ENCODE assay signal across 9 cellular contexts in genomic region chr9:137421838-137422667, GRCh38. TPM values are rescaled to one million over a fixed set of nuclear protein-coding genes. Genes with fewer than 3 reads are reported as not detected.
DNase-seq lines count a peak whose midpoint lies in the region; ATAC-seq, FAIRE-seq and TF ChIP-seq lines count a peak whose summit lies in the region.
"Had no signal": no experiment of that assay in that cellular context is flagged by ENCODE, and none has a peak within 500 bp of the region (broad histone marks: within the 10 kb centered on the region; RNA-seq: fewer than 3 reads in every experiment).

No MANE protein-coding gene starts in this region.

- dilution Hi-C loops in keratinocyte (cut with MboI; ENCODE audit: extremely low pct_ligation_motif_present, low sequenced_read_pairs) = no loop called here

- ATAC-seq in activated CD8-positive, alpha-beta memory T cell treated with anti-CD3 and anti-CD28 coated beads, Interleukin-2, amount 10 ng/mL, durations not matched to agents 7 days and 5 days = no peak
- ATAC-seq in thoracic aorta (ENCODE audit: insufficient number of reproducible peaks, low FRiP score, low read depth) (no peak), esophagus mucosa (no peak)

- H3K27ac ChIP-seq in keratinocyte (ENCODE audit: control insufficient read depth, insufficient read depth, low read length) (peak overlapping the region; percentile 66), thoracic aorta (no peak overlapping the region)

- H3K9me1 ChIP-seq in keratinocyte (ENCODE audit: control insufficient read depth, extremely low read depth, insufficient read depth, low read length) = no peaks in the 10 kb centered on the region

- peak overlapping the region; percentile 85 for H2AFZ ChIP-seq in keratinocyte (ENCODE audit: control insufficient read depth, low read length)

- peak overlapping the region; percentile 73 for H3K27ac Mint-ChIP-seq in activated CD8-positive, alpha-beta memory T cell treated with anti-CD3 and anti-CD28 coated beads, Interleukin-2, amount 10 ng/mL, durations not matched to agents 7 days and 5 days
- no peak overlapping the region for H3K27ac Mint-ChIP-seq in activated naive CD8-positive, alpha-beta T cell

- H3K4me3 ChIP-seq in keratinocyte (ENCODE audit: control insufficient read depth in 2 of 3, extremely low read depth in 1 of 3, insufficient read depth in 2 of 3, low read depth in 1 of 3, low read length in 3 of 3) (peak overlapping the region; percentile 58 to 97 (median 94)), thoracic aorta (peak overlapping the region; percentile 96)

- no peak for FAIRE-seq in keratinocyte (lab: Jason Lieb, UNC)

- no peaks in the 10 kb centered on the region for H3K9me3 Mint-ChIP-seq in activated CD8-positive, alpha-beta memory T cell treated with anti-CD3 and anti-CD28 coated beads, Interleukin-2, amount 10 ng/mL, durations not matched to agents 7 days and 5 days (ENCODE audit: low read depth)
- H3K9me3 Mint-ChIP-seq in activated naive CD8-positive, alpha-beta T cell (ENCODE audit: low read depth) = no peaks in the 10 kb centered on the region

- H3K27me3 ChIP-seq in keratinocyte (ENCODE audit: control insufficient read depth, extremely low read depth, insufficient read depth, low read length) (no peaks in the 10 kb centered on the region), thoracic aorta (replicated peaks; ENCODE audit: insufficient read depth) (no peaks in the 10 kb centered on the region)

- POLR2A ChIA-PET in HEK293T (lab: Yijun Ruan, JAX) = interaction anchor here (0.6 to 2.4 kb wide), 11 partner anchors 7 to 182 kb away, joined by 3 to 18 read pairs (median 4); partner anchors contain the start of genes ENTPD8, MRPL41, NRARP and TUBB4B

- peaks cover 11% of the 10 kb centered on the region for H3K27me3 Mint-ChIP-seq in activated CD8-positive, alpha-beta memory T cell treated with anti-CD3 and anti-CD28 coated beads, Interleukin-2, amount 10 ng/mL, durations not matched to agents 7 days and 5 days
- no peaks in the 10 kb centered on the region for H3K27me3 Mint-ChIP-seq in activated naive CD8-positive, alpha-beta T cell

- TF ChIP-seq CTCF in keratinocyte (optimal IDR thresholded peaks at IDR 0.05 in 1 of 3, IDR thresholded peaks at IDR 0.05 in 1 of 3, conservative IDR thresholded peaks at IDR 0.05 in 1 of 3; ENCODE audit: extremely low read depth in 1 of 3, insufficient read depth in 2 of 3, low read length in 3 of 3) (no peak), thoracic aorta (IDR thresholded peaks at IDR 0.05) (no peak)

- H4K20me1 ChIP-seq in keratinocyte (ENCODE audit: control insufficient read depth, extremely low read depth, insufficient read depth, low read length) = no peaks in the 10 kb centered on the region

- H3K4me3 Mint-ChIP-seq in activated CD8-positive, alpha-beta memory T cell treated with anti-CD3 and anti-CD28 coated beads, Interleukin-2, amount 10 ng/mL, durations not matched to agents 7 days and 5 days = peak overlapping the region; percentile 87
- peak overlapping the region; percentile 86 for H3K4me3 Mint-ChIP-seq in activated naive CD8-positive, alpha-beta T cell

- H3K4me1 ChIP-seq in keratinocyte (ENCODE audit: control insufficient read depth, extremely low read depth, insufficient read depth, low read length) (peaks cover 25% of the 10 kb centered on the region), thoracic aorta (ENCODE audit: control insufficient read depth in 1 of 2, low read depth in 2 of 2) (peaks cover 14 to 21% of the 10 kb centered on the region in 2 donors)

- peak overlapping the region; percentile 80 for H3K9ac ChIP-seq in keratinocyte (ENCODE audit: control insufficient read depth, extremely low read depth, insufficient read depth, low read length)

- H3K36me3 Mint-ChIP-seq in activated CD8-positive, alpha-beta memory T cell treated with anti-CD3 and anti-CD28 coated beads, Interleukin-2, amount 10 ng/mL, durations not matched to agents 7 days and 5 days = peaks cover 2% of the 10 kb centered on the region
- H3K36me3 Mint-ChIP-seq in activated naive CD8-positive, alpha-beta T cell = peaks cover 2% of the 10 kb centered on the region

- H3K4me2 ChIP-seq in keratinocyte (ENCODE audit: control insufficient read depth, extremely low read depth, insufficient read depth, low read depth, low read length) = peak overlapping the region; percentile 99

- H3K9me3 ChIP-seq in keratinocyte (ENCODE audit: control insufficient read depth, low read depth, low read length) (no peaks in the 10 kb centered on the region), thoracic aorta (no peaks in the 10 kb centered on the region)

- CTCF ChIA-PET in activated CD8-positive, alpha-beta memory T cell treated with anti-CD3 and anti-CD28 coated beads, Interleukin-2, amount 10 ng/mL, durations not matched to agents 7 days and 5 days (lab: Charles Lee) = interaction anchor here (0.8 to 4.3 kb wide), 19 partner anchors 8 to 167 kb away, joined by 3 to 59 read pairs (median 4); partner anchors contain the start of genes DPH7, NELFB and NSMF
- CTCF ChIA-PET in HEK293T (lab: Yijun Ruan, JAX) = interaction anchor here (1.1 kb wide), 1 partner anchor 10 kb away, joined by 3 read pairs; no protein-coding TSS in a partner anchor

- H3K4me1 Mint-ChIP-seq in activated CD8-positive, alpha-beta memory T cell treated with anti-CD3 and anti-CD28 coated beads, Interleukin-2, amount 10 ng/mL, durations not matched to agents 7 days and 5 days = peaks cover 13% of the 10 kb centered on the region
- H3K4me1 Mint-ChIP-seq in activated naive CD8-positive, alpha-beta T cell (ENCODE audit: low read depth) = peaks cover 14% of the 10 kb centered on the region

- H3K36me3 ChIP-seq in keratinocyte (ENCODE audit: control insufficient read depth in 2 of 2, extremely low read depth in 1 of 2, insufficient read depth in 2 of 2, low read length in 2 of 2) (no peaks in the 10 kb centered on the region), thoracic aorta (no peaks in the 10 kb centered on the region)

- peaks cover 19% of the 10 kb centered on the region for H3K79me2 ChIP-seq in keratinocyte (ENCODE audit: control insufficient read depth, insufficient read depth, low read length)

- DNase-seq in activated CD8-positive, alpha-beta memory T cell treated with anti-CD3 and anti-CD28 coated beads, Interleukin-2, amount 10 ng/mL, durations not matched to agents 7 days and 5 days = no peak
- DNase-seq in activated CD8-positive, alpha-beta memory T cell treated with anti-CD3 and anti-CD28 coated beads for 24 hours = no peak
- DNase-seq in keratinocyte (ENCODE audit: low read depth, low spot score) (no peak), thoracic aorta (ENCODE audit: low spot score) (no peak), HEK293T (ENCODE audit: extremely low spot score) (no peak)
- DNase-seq in activated CD4-positive, alpha-beta T cell treated with anti-CD3 and anti-CD28 coated beads for 4 hours = no peak

TF ChIP-seq in HEK293T, 16 proteins besides CTCF, POLR2A, EP300 and RAD21 (continues in another document):
- TF ChIP-seq SUZ12 (IDR thresholded peaks at IDR 0.05) (no peak), ZNF384 (IDR thresholded peaks at IDR 0.05) (no peak)

RNA-seq across cellular contexts. Expression of gene EXD3, which starts 0.9 kb away (rescaled TPM):
- 10 to 100 TPM in 1 of 2 experiments, 1 to 10 TPM in 1; 9.2 to 19.8 TPM for total RNA-seq in activated CD8-positive, alpha-beta memory T cell treated with anti-CD3 and anti-CD28 coated beads, Interleukin-2, amount 10 ng/mL, durations not matched to agents 7 days and 5 days
- 1.5 to 5.4 TPM (median 1.9 TPM) in 3 replicates for polyA plus RNA-seq in keratinocyte
- 3.9 TPM for polyA plus RNA-seq in keratinocyte (2011; ENCODE audit: low read depth)
- 0.94 and 3.9 TPM in 2 replicates for polyA plus RNA-seq in keratinocyte (2011; cell fraction: cytosol; rRNA removed)
- 7.1 and 12.1 TPM in 2 replicates for polyA plus RNA-seq in keratinocyte (2011; cell fraction: nucleus; rRNA removed)
- 5.2 and 8.5 TPM in 2 replicates for polyA plus RNA-seq in keratinocyte (2012; ENCODE audit: low replicate concordance)
- 2.4 to 3.4 TPM (median 2.6 TPM) in 3 replicates for polyA minus RNA-seq in keratinocyte
- polyA minus RNA-seq in keratinocyte (2011; cell fraction: cytosol; rRNA and poly(A)+ RNA removed) = 5.4 TPM
- polyA minus RNA-seq in keratinocyte (2011; cell fraction: nucleus; rRNA and poly(A)+ RNA removed) = 3.8 and 5.1 TPM in 2 replicates
- total RNA-seq in thoracic aorta (10 to 100 TPM; 22.7 to 29.4 TPM), esophagus mucosa (8.1 TPM)

RNA-seq across cellular contexts. Expression of gene NOXA1, which starts 1.1 kb away (rescaled TPM):
- under 1 TPM; 0.30 to 0.53 TPM for total RNA-seq in activated CD8-positive, alpha-beta memory T cell treated with anti-CD3 and anti-CD28 coated beads, Interleukin-2, amount 10 ng/mL, durations not matched to agents 7 days and 5 days
- polyA plus RNA-seq in keratinocyte = 0.07 to 0.33 TPM (median 0.09 TPM) in 3 replicates
- 0.50 TPM for polyA plus RNA-seq in keratinocyte (2011; ENCODE audit: low read depth)
- polyA plus RNA-seq in keratinocyte (2011; cell fraction: cytosol; rRNA removed) = 0.14 TPM in 1 of 2 replicates, not detected in the other
- polyA plus RNA-seq in keratinocyte (2011; cell fraction: nucleus; rRNA removed) = 0.74 and 1.4 TPM in 2 replicates
- 0.13 and 0.86 TPM in 2 replicates for polyA plus RNA-seq in keratinocyte (2012; ENCODE audit: low replicate concordance)
- polyA minus RNA-seq in keratinocyte = not detected in 3 replicates
- 1.2 TPM for polyA minus RNA-seq in keratinocyte (2011; cell fraction: cytosol; rRNA and poly(A)+ RNA removed)
- 0.63 and 0.93 TPM in 2 replicates for polyA minus RNA-seq in keratinocyte (2011; cell fraction: nucleus; rRNA and poly(A)+ RNA removed)
- total RNA-seq in thoracic aorta = 1 to 10 TPM; 3.5 to 9.6 TPM
- 5.5 TPM for total RNA-seq in esophagus mucosa

RNA-seq across cellular contexts. Expression of gene ENTPD8, which starts 19.1 kb away (rescaled TPM):
- total RNA-seq in activated CD8-positive, alpha-beta memory T cell treated with anti-CD3 and anti-CD28 coated beads, Interleukin-2, amount 10 ng/mL, durations not matched to agents 7 days and 5 days = not detected
- not detected in 3 replicates for polyA plus RNA-seq in keratinocyte
- not detected for polyA plus RNA-seq in keratinocyte (2011; ENCODE audit: low read depth)
- polyA plus RNA-seq in keratinocyte (2011; cell fraction: cytosol; rRNA removed) = not detected in 2 replicates
- 0.05 TPM in 1 of 2 replicates, not detected in the other for polyA plus RNA-seq in keratinocyte (2011; cell fraction: nucleus; rRNA removed)
- polyA plus RNA-seq in keratinocyte (2012; ENCODE audit: low replicate concordance) = not detected in 2 replicates
- polyA minus RNA-seq in keratinocyte = not detected in 3 replicates
- polyA minus RNA-seq in keratinocyte (2011; cell fraction: cytosol; rRNA and poly(A)+ RNA removed) = not detected
- polyA minus RNA-seq in keratinocyte (2011; cell fraction: nucleus; rRNA and poly(A)+ RNA removed) = not detected in 2 replicates
- total RNA-seq in thoracic aorta (not detected), esophagus mucosa (not detected)
- total RNA-seq: T-helper 2 cell treated with Interferon-gamma antibody and Interleukin-4, amounts not matched to agents 100 ng/mL and 5 ng/mL, for 36 hours had no signal

RNA-seq across cellular contexts. Expression of gene NSMF, which starts 37.1 kb away (rescaled TPM):
- 10 to 100 TPM; 35.8 to 42.1 TPM for total RNA-seq in activated CD8-positive, alpha-beta memory T cell treated with anti-CD3 and anti-CD28 coated beads, Interleukin-2, amount 10 ng/mL, durations not matched to agents 7 days and 5 days
- polyA plus RNA-seq in keratinocyte = 29.5 to 46.6 TPM (median 33.1 TPM) in 3 replicates
- 5.6 TPM for polyA plus RNA-seq in keratinocyte (2011; ENCODE audit: low read depth)
- polyA plus RNA-seq in keratinocyte (2011; cell fraction: cytosol; rRNA removed) = 25.8 and 51.4 TPM in 2 replicates
- polyA plus RNA-seq in keratinocyte (2011; cell fraction: nucleus; rRNA removed) = 97.1 and 113 TPM in 2 replicates
- polyA plus RNA-seq in keratinocyte (2012; ENCODE audit: low replicate concordance) = 23.0 and 34.1 TPM in 2 replicates
- polyA minus RNA-seq in keratinocyte = 28.3 to 102 TPM (median 39.7 TPM) in 3 replicates
- polyA minus RNA-seq in keratinocyte (2011; cell fraction: cytosol; rRNA and poly(A)+ RNA removed) = 67.9 TPM
- polyA minus RNA-seq in keratinocyte (2011; cell fraction: nucleus; rRNA and poly(A)+ RNA removed) = 34.3 and 39.8 TPM in 2 replicates
- total RNA-seq in thoracic aorta (100 to 1,000 TPM; 168 to 251 TPM), esophagus mucosa (13.9 TPM)
